10 cellular contexts compared by ENCODE assay signal in genomic region chr10:10792681-10793080, GRCh38.
DNase-seq lines count a peak whose midpoint lies in the region; ATAC-seq and TF ChIP-seq lines count a peak whose summit lies in the region.
"Had no signal": no experiment of that assay in that cellular context is flagged by ENCODE, and none has a peak within 500 bp of the region (broad histone marks: within the 10 kb centered on the region; RNA-seq: fewer than 3 reads in every experiment).

No MANE protein-coding gene starts in this region.

- peak overlapping the region; percentile 93 for H3K27ac Mint-ChIP-seq in chondrocyte (ENCODE audit: unreplicated experiment)
- no peak overlapping the region for H3K27ac Mint-ChIP-seq in activated CD4-positive, alpha-beta memory T cell treated with anti-CD3 and anti-CD28 coated beads for 36 hours
- H3K27ac Mint-ChIP-seq: activated naive CD4-positive, alpha-beta T cell treated with anti-CD3 and anti-CD28 coated beads, Interleukin-2, amount 10 ng/mL, durations not matched to agents 7 days and 5 days; CD14-positive monocyte had no signal

- no peak overlapping the region for H3K4me3 ChIP-seq in AG04449 (ENCODE audit: low read depth, low read length)
- H3K4me3 ChIP-seq in IMR-90 (ENCODE audit: insufficient read depth, low read depth, low read length) = no peak overlapping the region

- H3K27ac ChIP-seq in IMR-90 (ENCODE audit: insufficient read depth, low read length) = peak overlapping the region; percentile 53

- no peaks in the 10 kb centered on the region; the same call in 1 of the 2 replicates for H3K9me1 ChIP-seq in IMR-90 (ENCODE audit: insufficient read depth, low read length)

- H3K36me3 Mint-ChIP-seq in chondrocyte (ENCODE audit: low read depth) = no peaks in the 10 kb centered on the region
- H3K36me3 Mint-ChIP-seq in activated CD4-positive, alpha-beta memory T cell treated with anti-CD3 and anti-CD28 coated beads for 36 hours = no peaks in the 10 kb centered on the region
- H3K36me3 Mint-ChIP-seq: activated naive CD4-positive, alpha-beta T cell treated with anti-CD3 and anti-CD28 coated beads, Interleukin-2, amount 10 ng/mL, durations not matched to agents 7 days and 5 days; CD14-positive monocyte had no signal

- H4K91ac ChIP-seq in IMR-90 (ENCODE audit: insufficient read depth, low read depth, low read length) = peak overlapping the region; percentile 88

- peak; percentile 74 for DNase-seq in AG04449 (ENCODE audit: low read depth, low spot score)
- DNase-seq in IMR-90 = peak; percentile 86
- no peak for DNase-seq in chondrocyte (ENCODE audit: low spot score)
- peak; percentile 83 for DNase-seq in kidney glomerular epithelial cell (lab: John Stamatoyannopoulos, UW)
- no peak for DNase-seq in NCI-H2171 treated with DMSO at 0.1 percent for 48 hours (lab: John Stamatoyannopoulos, UW)
- no peak for DNase-seq in activated CD4-positive, alpha-beta memory T cell treated with anti-CD3 and anti-CD28 coated beads for 36 hours
- no peak for DNase-seq in T1000 (lab: John Stamatoyannopoulos, UW)
- DNase-seq in activated naive CD4-positive, alpha-beta T cell treated with anti-CD3 and anti-CD28 coated beads, Interleukin-2, amount 50 U/mL, for 16 hours = no peak
- DNase-seq: activated naive CD4-positive, alpha-beta T cell treated with anti-CD3 and anti-CD28 coated beads, Interleukin-2, amount 10 ng/mL, durations not matched to agents 7 days and 5 days had no signal

- peak overlapping the region; percentile 54 for H3K56ac ChIP-seq in IMR-90 (ENCODE audit: extremely low read depth, insufficient read depth, low read length)

- TF ChIP-seq POLR2A in IMR-90 (IDR thresholded peaks at IDR 0.05; ENCODE audit: low read depth, low read length) = no peak

- no peaks in the 10 kb centered on the region for H4K20me1 ChIP-seq in IMR-90 (ENCODE audit: insufficient read depth, low read length)

- no peaks in the 10 kb centered on the region for H3K79me1 ChIP-seq in IMR-90 (ENCODE audit: low read depth in 1 of 2, low read length in 2 of 2)

- in situ Hi-C loops in IMR-90 (cut with MboI; ENCODE audit: low sequenced_read_pairs) = no loop called here

- H3K4me1 ChIP-seq in IMR-90 (ENCODE audit: control insufficient read depth, insufficient read depth, low read length) = peaks cover 15% of the 10 kb centered on the region

- peak overlapping the region; percentile 95 for H3K4ac ChIP-seq in IMR-90 (ENCODE audit: low read depth, low read length)

- peak overlapping the region; percentile 8 for H3K4me3 Mint-ChIP-seq in chondrocyte (ENCODE audit: unreplicated experiment)
- no peak overlapping the region for H3K4me3 Mint-ChIP-seq in activated CD4-positive, alpha-beta memory T cell treated with anti-CD3 and anti-CD28 coated beads for 36 hours
- H3K4me3 Mint-ChIP-seq: activated naive CD4-positive, alpha-beta T cell treated with anti-CD3 and anti-CD28 coated beads, Interleukin-2, amount 10 ng/mL, durations not matched to agents 7 days and 5 days; CD14-positive monocyte had no signal

- peak overlapping the region; percentile 93 for H2BK20ac ChIP-seq in IMR-90 (ENCODE audit: low read depth, low read length)

- H3K9me3 Mint-ChIP-seq in chondrocyte (ENCODE audit: low read depth) = peaks cover 3% of the 10 kb centered on the region
- H3K9me3 Mint-ChIP-seq in activated CD4-positive, alpha-beta memory T cell treated with anti-CD3 and anti-CD28 coated beads for 36 hours = no peaks in the 10 kb centered on the region
- H3K9me3 Mint-ChIP-seq: activated naive CD4-positive, alpha-beta T cell treated with anti-CD3 and anti-CD28 coated beads, Interleukin-2, amount 10 ng/mL, durations not matched to agents 7 days and 5 days had no signal

- TF ChIP-seq CTCF in AG04449 (IDR thresholded peaks at IDR 0.05; ENCODE audit: insufficient read depth, low read length, missing control alignments) (no peak), IMR-90 (conservative IDR thresholded peaks at IDR 0.05; ENCODE audit: low read depth, low read length) (no peak), chondrocyte (IDR thresholded peaks at IDR 0.05) (no peak)

- H2AFZ ChIP-seq in IMR-90 (replicated peaks; ENCODE audit: low read length, poor library complexity) = peak overlapping the region; percentile 54

- H3K23ac ChIP-seq in IMR-90 (ENCODE audit: low read depth, low read length) = peak overlapping the region; percentile 68; the same call in 1 of the 2 replicates

- no peaks in the 10 kb centered on the region for H3K27me3 ChIP-seq in IMR-90 (ENCODE audit: control insufficient read depth, insufficient read depth, low read length)

- dilution Hi-C loops in IMR-90 (cut with HindIII; ENCODE audit: low sequenced_read_pairs, unreplicated experiment) = no loop called here

- H3K27me3 Mint-ChIP-seq in chondrocyte (ENCODE audit: low read depth) = no peaks in the 10 kb centered on the region
- peaks cover 13% of the 10 kb centered on the region for H3K27me3 Mint-ChIP-seq in activated CD4-positive, alpha-beta memory T cell treated with anti-CD3 and anti-CD28 coated beads for 36 hours

- H2AK5ac ChIP-seq in IMR-90 (ENCODE audit: low read depth, low read length) = 0 out of 2 replicates have a peak overlapping the region, but pooled peaks have one; percentile 27

- H3K4me2 ChIP-seq in IMR-90 (ENCODE audit: low read depth, low read length) = peak overlapping the region; percentile 46; the same call in 1 of the 2 replicates

- CTCF ChIA-PET in AG04449 (lab: Yijun Ruan, JAX) (interaction anchor here (1.2 kb wide), 1 partner anchor 17 kb away, joined by 3 read pairs; no protein-coding TSS in a partner anchor), IMR-90 (lab: Yijun Ruan, JAX) (no interaction called here)
- CTCF ChIA-PET in activated CD4-positive, alpha-beta memory T cell treated with anti-CD3 and anti-CD28 coated beads for 36 hours (lab: Charles Lee) = no interaction called here

- peak overlapping the region; percentile 68 for H2BK5ac ChIP-seq in IMR-90 (ENCODE audit: low read depth, low read length, poor library complexity, severe bottlenecking)

- BruUV-seq in IMR-90 (replicated peaks; lab: Mats Ljungman, UMichigan) = no TSS peak

- no peak for TF ChIP-seq RAD21 in IMR-90 (IDR thresholded peaks at IDR 0.05; ENCODE audit: low read length)

- POLR2A ChIA-PET in AG04449 (lab: Yijun Ruan, JAX) (interaction anchor here (1.3 to 1.5 kb wide), 2 partner anchors 13 to 79 kb away, joined by 6 to 10 read pairs; no protein-coding TSS in a partner anchor), IMR-90 (lab: Charles Lee; ENCODE audit: unreplicated experiment) (no interaction called here)
- POLR2A ChIA-PET in activated CD4-positive, alpha-beta memory T cell treated with anti-CD3 and anti-CD28 coated beads for 36 hours (lab: Charles Lee) = no interaction called here

- peak overlapping the region; percentile 81 for H2BK15ac ChIP-seq in IMR-90 (ENCODE audit: low read depth, low read length)

- peak overlapping the region; percentile 56 to 88 for H4K8ac ChIP-seq in IMR-90 (ENCODE audit: low read depth in 2 of 2, low read length in 2 of 2)

- peaks cover 65% of the 10 kb centered on the region for H3K4me1 Mint-ChIP-seq in chondrocyte (ENCODE audit: low read depth)
- no peaks in the 10 kb centered on the region for H3K4me1 Mint-ChIP-seq in activated CD4-positive, alpha-beta memory T cell treated with anti-CD3 and anti-CD28 coated beads for 36 hours (ENCODE audit: low read depth)
- H3K4me1 Mint-ChIP-seq: activated naive CD4-positive, alpha-beta T cell treated with anti-CD3 and anti-CD28 coated beads, Interleukin-2, amount 10 ng/mL, durations not matched to agents 7 days and 5 days had no signal

- H3K9me3 ChIP-seq in IMR-90 (ENCODE audit: control insufficient read depth, insufficient read depth, low read length) = no peaks in the 10 kb centered on the region

- WGBS in IMR-90 (ENCODE audit: extremely low coverage in 2 of 2, insufficient read length in 1 of 2), 2 experiments = no CpG with 5 or more reads among the region's 3 CpGs

- H2BK120ac ChIP-seq in IMR-90 (ENCODE audit: low read depth, low read length) = peak overlapping the region; percentile 97

- no peaks in the 10 kb centered on the region for H3K36me3 ChIP-seq in IMR-90 (ENCODE audit: control insufficient read depth, insufficient read depth, low read length)

- no peak overlapping the region for H2AK9ac ChIP-seq in IMR-90 (replicated peaks; ENCODE audit: low read depth, low read length, poor library complexity)

- peak overlapping the region; percentile 91 for H3K14ac ChIP-seq in IMR-90 (replicated peaks; ENCODE audit: low read depth, low read length)

- peak overlapping the region; percentile 66; the same call in 1 of the 2 replicates for H4K5ac ChIP-seq in IMR-90 (ENCODE audit: low read depth, low read length)

- peak; percentile 86 for ATAC-seq in IMR-90 (ENCODE audit: low read depth)

- intact Hi-C loops in IMR-90 (cut with micrococcal nuclease) = loop anchor here (5.0 to 10.0 kb wide), 2 partner anchors 245 to 1188 kb away; no protein-coding TSS in a partner anchor
- intact Hi-C loops in activated CD4-positive, alpha-beta memory T cell treated with anti-CD3 and anti-CD28 coated beads for 36 hours (cut with micrococcal nuclease) = no loop called here

- peak overlapping the region; percentile 22; the same call in 1 of the 2 replicates for H3K9ac ChIP-seq in IMR-90 (ENCODE audit: low read depth, low read length)

- H3K18ac ChIP-seq in IMR-90 (ENCODE audit: low read depth, low read length) = peak overlapping the region; percentile 82

TF ChIP-seq in IMR-90, 13 proteins besides CTCF, POLR2A, EP300 and RAD21:
- TF ChIP-seq RFX5 (IDR thresholded peaks at IDR 0.05; ENCODE audit: low read depth, low read length) (no peak), SMC3 (IDR thresholded peaks at IDR 0.05; ENCODE audit: low read depth, low read length) (no peak), NFE2L2 (IDR thresholded peaks at IDR 0.05; ENCODE audit: low read depth, low read length) (no peak), BHLHE40 (IDR thresholded peaks at IDR 0.05; ENCODE audit: low read depth, low read length) (no peak), MAFK (IDR thresholded peaks at IDR 0.05; ENCODE audit: low read depth, low read length) (no peak), USF2 (IDR thresholded peaks at IDR 0.05; ENCODE audit: low read depth, low read length) (no peak), FOS (IDR thresholded peaks at IDR 0.05; ENCODE audit: low read depth, low read length) (no peak), MAZ (IDR thresholded peaks at IDR 0.05; ENCODE audit: borderline replicate concordance, low read depth, low read length) (no peak), MXI1 (IDR thresholded peaks at IDR 0.05; ENCODE audit: borderline replicate concordance, low read depth, low read length) (no peak), RCOR1 (IDR thresholded peaks at IDR 0.05; ENCODE audit: insufficient replicate concordance, low read length) (no peak)

Comparison
In these comparisons a context has a peak if more than half of its experiments do, and no peak if none do; other contexts are left out.
1. DNase-seq: peak in AG04449 (single experiment), IMR-90 (single experiment) and kidney glomerular epithelial cell (single experiment); none in chondrocyte (single experiment), NCI-H2171 treated with DMSO at 0.1 percent for 48 hours (single experiment), activated CD4-positive, alpha-beta memory T cell treated with anti-CD3 and anti-CD28 coated beads for 36 hours (single experiment), T1000 (single experiment) and activated naive CD4-positive, alpha-beta T cell treated with anti-CD3 and anti-CD28 coated beads, Interleukin-2, amount 50 U/mL, for 16 hours (single experiment).